25 cellular contexts compared by ENCODE assay signal in the genomic region with DNA sequence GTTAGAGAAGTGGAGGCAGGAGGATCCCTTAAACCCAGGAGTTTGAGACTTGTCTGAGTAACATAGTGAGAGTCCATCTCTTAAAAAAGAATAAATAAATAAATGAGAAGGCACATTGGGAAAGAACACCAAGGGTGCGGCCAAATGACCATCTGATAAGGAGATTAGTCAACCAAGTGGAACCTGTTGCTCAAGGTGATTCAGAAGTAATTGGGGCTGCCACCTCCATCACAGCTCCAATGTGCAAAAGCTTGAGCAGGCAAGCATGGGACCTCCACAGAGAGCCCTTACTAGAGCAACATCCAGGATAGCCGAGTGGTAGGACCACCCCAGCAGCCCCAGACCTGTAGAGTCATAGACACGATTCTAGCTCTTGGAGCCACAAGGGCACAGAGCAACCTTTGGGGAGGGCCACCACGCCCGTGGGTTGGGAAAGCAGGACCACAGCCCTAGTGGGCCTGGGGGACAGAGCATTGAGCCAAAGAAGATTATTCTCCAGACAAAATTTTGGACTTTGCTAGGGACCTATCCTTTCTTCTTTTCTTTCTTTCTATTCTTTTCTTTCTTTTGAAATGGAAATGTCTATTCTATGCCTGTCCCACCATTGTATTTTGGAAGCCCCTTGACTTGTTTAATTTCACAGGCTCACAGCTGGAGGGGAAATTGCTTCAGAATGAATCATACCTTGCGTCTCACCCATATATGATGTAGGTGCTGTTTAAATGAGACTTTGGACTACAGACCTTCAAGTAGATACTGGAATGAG. TPM values are rescaled to one million over a fixed set of nuclear protein-coding genes. Genes with fewer than 3 reads are reported as not detected.
A peak's percentile ranks its signal among the peaks of the same experiment; 100 is the strongest.
DNase-seq lines count a peak whose midpoint lies in the region; ATAC-seq, FAIRE-seq and TF ChIP-seq lines count a peak whose summit lies in the region.
"Had no signal": no experiment of that assay in that cellular context is flagged by ENCODE, and none has a peak within 500 bp of the region (broad histone marks: within the 10 kb centered on the region; RNA-seq: fewer than 3 reads in every experiment).

No MANE protein-coding gene starts in this region.

- H3K9me3 ChIP-seq in HAP-1 (no peaks in the 10 kb centered on the region), small intestine (ENCODE audit: control insufficient read depth, low read depth) (no peaks in the 10 kb centered on the region)

- H3K27ac Mint-ChIP-seq in WTC11 = no peak overlapping the region
- H3K27ac Mint-ChIP-seq: activated B cell treated with CpG ODN at 0.5 μM for 24 hours; activated CD4-positive, alpha-beta memory T cell treated with anti-CD3 and anti-CD28 coated beads for 36 hours; CD4-positive, CD25-positive, alpha-beta regulatory T cell; nephron; T-helper 2 cell treated with Interferon-gamma antibody and Interleukin-4, amounts not matched to agents 5 μg/mL and 100 μg/mL, for 36 hours had no signal

- H3K4me1 ChIP-seq in HAP-1 = no peaks in the 10 kb centered on the region; the same call in none of the 2 replicates
- H3K4me1 ChIP-seq in small intestine (ENCODE audit: control insufficient read depth in 2 of 2, insufficient read depth in 1 of 2, low read depth in 1 of 2, low read length in 1 of 2) = peaks cover 0 to 5% of the 10 kb centered on the region in 2 donors

- peak; percentile 11 for DNase-seq in HAP-1 (ENCODE audit: low spot score in 2 of 2)
- peak; percentile 9 for DNase-seq in RKO (ENCODE audit: low spot score)
- DNase-seq in fibroblast of the aortic adventitia (ENCODE audit: low read depth) = peak; percentile 15
- DNase-seq in small intestine = peak; percentile 88
- DNase-seq in NCI-H82 treated with DMSO at 0.1 percent for 48 hours (lab: John Stamatoyannopoulos, UW; ENCODE audit: unreplicated experiment) = no peak
- no peak for DNase-seq in WTC11 (ENCODE audit: low spot score)
- DNase-seq: activated B cell treated with CpG ODN at 0.5 μM for 24 hours; activated CD4-positive, alpha-beta memory T cell treated with anti-CD3 and anti-CD28 coated beads for 36 hours; activated naive CD4-positive, alpha-beta T cell treated with Interleukin-2 at 50 U/mL for 16 hours; CD4-positive, CD25-positive, alpha-beta regulatory T cell; cerebellar nuclear complex; DMS79 treated with DMSO at 0.1 percent for 48 hours; hippocampal formation; islet precursor cell; mesenchymal stem cell; MM.1S; NCI-H146; posterior cingulate gyrus; stimulated activated CD4-positive, alpha-beta T cell treated with anti-CD3 and anti-CD28 coated beads, Interleukin-4, amount 100 ng/mL, for 24 hours had no signal

- POLR2A ChIA-PET in WTC11 (lab: Charles Lee) = no interaction called here

- H3K36me3 ChIP-seq in HAP-1 (replicated peaks) = no peaks in the 10 kb centered on the region
- no peaks in the 10 kb centered on the region for H3K36me3 ChIP-seq in small intestine (ENCODE audit: control insufficient read depth in 2 of 2, insufficient read depth in 2 of 2, low read length in 2 of 2)

- no peak for FAIRE-seq in small intestine (lab: Jason Lieb, UNC)

- H3K27me3 ChIP-seq in HAP-1 (ENCODE audit: low read depth) = no peaks in the 10 kb centered on the region
- no peaks in the 10 kb centered on the region for H3K27me3 ChIP-seq in small intestine (ENCODE audit: control insufficient read depth in 2 of 2, insufficient read depth in 2 of 2, low read length in 2 of 2)

- CTCF ChIA-PET in WTC11 (lab: Charles Lee) = no interaction called here

- 54 to 80% (median 70%) methylated on average over 6 of the region's 6 CpGs for WGBS in small intestine, 3 donors

- H3K4me3 ChIP-seq in HAP-1 = no peak overlapping the region
- no peak overlapping the region for H3K4me3 ChIP-seq in fibroblast of the aortic adventitia (ENCODE audit: low read depth, low read length)
- no peak overlapping the region for H3K4me3 ChIP-seq in small intestine (ENCODE audit: low read depth in 1 of 2, low read length in 2 of 2)
- H3K4me3 ChIP-seq: SK-N-MC had no signal

- TF ChIP-seq CTCF in fibroblast of the aortic adventitia (IDR thresholded peaks at IDR 0.05; ENCODE audit: insufficient read depth, low read length) = no peak
- no peak for TF ChIP-seq CTCF in WTC11 (IDR thresholded peaks at IDR 0.05)

- ATAC-seq in GM21515 (IDR thresholded peaks at IDR 0.05; ENCODE audit: unreplicated experiment) (no peak), WTC11 (no peak), GM19351 (IDR thresholded peaks at IDR 0.05; ENCODE audit: unreplicated experiment) (no peak)
- ATAC-seq: Panc1 had no signal

- H3K27me3 Mint-ChIP-seq in WTC11 (ENCODE audit: low read depth) = no peaks in the 10 kb centered on the region
- H3K27me3 Mint-ChIP-seq: activated B cell treated with CpG ODN at 0.5 μM for 24 hours; CD4-positive, CD25-positive, alpha-beta regulatory T cell had no signal

- peaks cover 6% of the 10 kb centered on the region for H3K36me3 Mint-ChIP-seq in WTC11
- H3K36me3 Mint-ChIP-seq: activated CD4-positive, alpha-beta memory T cell treated with anti-CD3 and anti-CD28 coated beads for 36 hours; CD4-positive, CD25-positive, alpha-beta regulatory T cell had no signal

- peaks cover 6% of the 10 kb centered on the region for H3K9me3 Mint-ChIP-seq in WTC11
- H3K9me3 Mint-ChIP-seq: activated B cell treated with CpG ODN at 0.5 μM for 24 hours; activated CD4-positive, alpha-beta memory T cell treated with anti-CD3 and anti-CD28 coated beads for 36 hours; nephron; T-helper 2 cell treated with Interferon-gamma antibody and Interleukin-4, amounts not matched to agents 5 μg/mL and 100 μg/mL, for 36 hours had no signal

- peak overlapping the region in 1 of 2 donors; percentile 69 for H3K27ac ChIP-seq in small intestine (ENCODE audit: low read depth in 1 of 2, low read length in 1 of 2)
- H3K27ac ChIP-seq: SK-N-MC had no signal

- peaks cover 42% of the 10 kb centered on the region for H3K4me1 Mint-ChIP-seq in WTC11
- H3K4me1 Mint-ChIP-seq: activated B cell treated with CpG ODN at 0.5 μM for 24 hours; CD4-positive, CD25-positive, alpha-beta regulatory T cell had no signal

- no peak overlapping the region for H3K4me3 Mint-ChIP-seq in WTC11
- H3K4me3 Mint-ChIP-seq: activated B cell treated with CpG ODN at 0.5 μM for 24 hours; activated CD4-positive, alpha-beta memory T cell treated with anti-CD3 and anti-CD28 coated beads for 36 hours; CD4-positive, CD25-positive, alpha-beta regulatory T cell; nephron; T-helper 2 cell treated with Interferon-gamma antibody and Interleukin-4, amounts not matched to agents 5 μg/mL and 100 μg/mL, for 36 hours had no signal

- in situ Hi-C loops in HAP-1 (cut with MboI; ENCODE audit: low sequenced_read_pairs) = no loop called here

TF ChIP-seq in WTC11, 78 proteins besides CTCF, POLR2A, EP300 and RAD21 (continues in another document):
- TF ChIP-seq CREM (CRISPR knock-in tag; IDR thresholded peaks at IDR 0.05) = no peak
- no peak for TF ChIP-seq E2F5 (CRISPR knock-in tag; IDR thresholded peaks at IDR 0.05)
- TF ChIP-seq ZNF416 (CRISPR knock-in tag; IDR thresholded peaks at IDR 0.05) = no peak
- no peak for TF ChIP-seq ZNF263 (CRISPR knock-in tag; IDR thresholded peaks at IDR 0.05; ENCODE audit: low read depth)
- no peak for TF ChIP-seq STAT6 (CRISPR knock-in tag; conservative IDR thresholded peaks at IDR 0.05; ENCODE audit: low read depth)
- no peak for TF ChIP-seq MXD4 (CRISPR knock-in tag; IDR thresholded peaks at IDR 0.05; ENCODE audit: borderline replicate concordance)
- TF ChIP-seq TP53 (CRISPR knock-in tag; IDR thresholded peaks at IDR 0.05) = no peak
- no peak for TF ChIP-seq KAT7 (CRISPR knock-in tag; IDR thresholded peaks at IDR 0.05; ENCODE audit: borderline replicate concordance)
- TF ChIP-seq ZNF317 (CRISPR knock-in tag; IDR thresholded peaks at IDR 0.05; ENCODE audit: borderline replicate concordance, low read depth) = no peak
- TF ChIP-seq GABPB1 (CRISPR knock-in tag; IDR thresholded peaks at IDR 0.05) = no peak
- no peak for TF ChIP-seq ZNF423 (CRISPR knock-in tag; IDR thresholded peaks at IDR 0.05)
- no peak for TF ChIP-seq NFYB (CRISPR knock-in tag; conservative IDR thresholded peaks at IDR 0.05; ENCODE audit: low read depth)
- TF ChIP-seq, protein P1, sequence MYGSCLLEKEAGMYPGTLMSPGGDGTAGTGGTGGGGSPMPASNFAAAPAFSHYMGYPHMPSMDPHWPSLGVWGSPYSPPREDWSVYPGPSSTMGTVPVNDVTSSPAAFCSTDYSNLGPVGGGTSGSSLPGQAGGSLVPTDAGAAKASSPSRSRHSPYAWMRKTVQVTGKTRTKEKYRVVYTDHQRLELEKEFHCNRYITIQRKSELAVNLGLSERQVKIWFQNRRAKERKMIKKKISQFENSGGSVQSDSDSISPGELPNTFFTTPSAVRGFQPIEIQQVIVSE (CRISPR knock-in tag; IDR thresholded peaks at IDR 0.05; ENCODE audit: borderline replicate concordance) = no peak

RNA-seq across cellular contexts. Expression of gene KCNK1, which starts 40.9 kb away (rescaled TPM):
- total RNA-seq in fibroblast of the aortic adventitia (ENCODE audit: low replicate concordance) = 2.9 and 3.6 TPM in 2 replicates
- polyA plus RNA-seq in small intestine = 10 to 100 TPM; 17.9 to 40.3 (median 29.5) TPM
- total RNA-seq in WTC11 (2021) = 12.8 to 13.3 TPM (median 13.3 TPM) in 3 replicates
- total RNA-seq: activated B cell treated with CpG ODN at 0.5 μM for 24 hours had no signal

Comparison
In these comparisons a context has a peak if more than half of its experiments do, and no peak if none do; other contexts are left out.
1. DNase-seq: peak in HAP-1 (2 of 2), RKO (single experiment), fibroblast of the aortic adventitia (single experiment) and small intestine (single experiment); none in NCI-H82 treated with DMSO at 0.1 percent for 48 hours (single experiment) and WTC11 (single experiment).